Comparison of ENCODE assay signal across 8 cellular contexts in the genomic region with DNA sequence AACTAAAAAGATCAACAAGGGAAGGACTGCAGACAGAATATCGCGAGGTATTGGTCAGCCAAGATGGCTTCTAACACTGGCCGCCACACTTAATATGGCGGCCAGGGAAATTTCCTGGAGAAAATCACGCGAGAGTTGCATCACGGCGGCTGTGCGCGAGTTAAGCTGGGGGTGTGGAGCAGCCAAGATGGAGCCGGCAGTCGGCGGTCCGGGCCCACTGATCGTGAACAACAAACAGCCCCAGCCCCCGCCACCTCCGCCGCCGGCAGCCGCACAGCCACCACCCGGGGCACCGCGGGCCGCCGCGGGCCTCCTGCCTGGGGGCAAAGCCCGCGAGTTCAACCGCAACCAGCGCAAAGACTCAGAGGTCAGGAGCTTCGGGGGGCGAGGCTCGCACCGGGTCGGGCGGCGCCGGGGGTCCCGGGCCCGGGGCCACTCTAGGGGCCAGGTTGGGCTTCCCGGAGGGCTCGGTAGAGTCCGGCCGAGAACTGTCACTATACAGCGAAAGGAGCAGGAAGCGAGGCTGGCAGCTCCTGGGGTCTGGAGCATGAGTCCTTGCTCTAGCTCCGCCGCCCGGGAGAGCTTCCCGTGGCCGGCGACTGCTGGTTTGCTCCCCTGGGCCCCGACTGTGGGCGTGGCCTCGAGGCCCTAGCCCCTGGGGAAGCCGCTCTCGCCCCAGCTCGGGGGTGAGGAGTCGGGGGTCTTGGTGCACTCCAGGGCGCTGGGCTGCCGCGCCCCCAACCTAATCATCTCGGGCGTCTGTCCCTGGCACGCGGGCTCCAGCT. TPM values are rescaled to one million over a fixed set of nuclear protein-coding genes. Genes with fewer than 3 reads are reported as not detected.
DNase-seq lines count a peak whose midpoint lies in the region; ATAC-seq and TF ChIP-seq lines count a peak whose summit lies in the region.

A gene with protein sequence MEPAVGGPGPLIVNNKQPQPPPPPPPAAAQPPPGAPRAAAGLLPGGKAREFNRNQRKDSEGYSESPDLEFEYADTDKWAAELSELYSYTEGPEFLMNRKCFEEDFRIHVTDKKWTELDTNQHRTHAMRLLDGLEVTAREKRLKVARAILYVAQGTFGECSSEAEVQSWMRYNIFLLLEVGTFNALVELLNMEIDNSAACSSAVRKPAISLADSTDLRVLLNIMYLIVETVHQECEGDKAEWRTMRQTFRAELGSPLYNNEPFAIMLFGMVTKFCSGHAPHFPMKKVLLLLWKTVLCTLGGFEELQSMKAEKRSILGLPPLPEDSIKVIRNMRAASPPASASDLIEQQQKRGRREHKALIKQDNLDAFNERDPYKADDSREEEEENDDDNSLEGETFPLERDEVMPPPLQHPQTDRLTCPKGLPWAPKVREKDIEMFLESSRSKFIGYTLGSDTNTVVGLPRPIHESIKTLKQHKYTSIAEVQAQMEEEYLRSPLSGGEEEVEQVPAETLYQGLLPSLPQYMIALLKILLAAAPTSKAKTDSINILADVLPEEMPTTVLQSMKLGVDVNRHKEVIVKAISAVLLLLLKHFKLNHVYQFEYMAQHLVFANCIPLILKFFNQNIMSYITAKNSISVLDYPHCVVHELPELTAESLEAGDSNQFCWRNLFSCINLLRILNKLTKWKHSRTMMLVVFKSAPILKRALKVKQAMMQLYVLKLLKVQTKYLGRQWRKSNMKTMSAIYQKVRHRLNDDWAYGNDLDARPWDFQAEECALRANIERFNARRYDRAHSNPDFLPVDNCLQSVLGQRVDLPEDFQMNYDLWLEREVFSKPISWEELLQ (plus strand): TSS at position 174 of the 785 bp plus-strand sequence. CDS start 14 bp downstream, at position 188.

- H3K4me1 ChIP-seq in right cardiac atrium (ENCODE audit: control insufficient read depth, insufficient read depth, low read length), result no peaks in the 10 kb centered on the region
- H3K4me1 ChIP-seq in vagina, result peaks cover 26% of the 10 kb centered on the region

- intact Hi-C loops in right cardiac atrium (cut with DNase I), result no loop called here
- intact Hi-C loops in vagina (cut with DNase I), result no loop called here

- TF ChIP-seq CTCF in vagina (IDR thresholded peaks at IDR 0.05), result peak in 1 of 3 experiments; percentile 20

- H3K9me3 ChIP-seq in right cardiac atrium (ENCODE audit: control insufficient read depth, low read length), result no peaks in the 10 kb centered on the region
- H3K9me3 ChIP-seq in vagina, result no peaks in the 10 kb centered on the region

- under 1% methylated on average over 66 of the region's 66 CpGs for WGBS in right cardiac atrium

- peak within 1 kb of the TSS; percentile 95 for H3K4me3 ChIP-seq in right cardiac atrium (ENCODE audit: low read length)
- H3K4me3 ChIP-seq in vagina, result peak within 1 kb of the TSS; percentile 71 to 98

- H3K36me3 ChIP-seq in vagina, result peaks cover 0 to 16% of the 10 kb centered on the region in 2 donors

- H3K27me3 ChIP-seq in right cardiac atrium (ENCODE audit: control insufficient read depth, insufficient read depth), result no peaks in the 10 kb centered on the region
- H3K27me3 ChIP-seq in vagina, result no peaks in the 10 kb centered on the region

- peak within 1 kb of the TSS; percentile 93 for H3K27ac ChIP-seq in angular gyrus (ENCODE audit: low read depth, low read length)
- H3K27ac ChIP-seq in right cardiac atrium (ENCODE audit: low read length), result peak within 1 kb of the TSS; percentile 91
- H3K27ac ChIP-seq in vagina, result peak within 1 kb of the TSS; percentile 95

- TF ChIP-seq POLR2A in GM15510 (IDR thresholded peaks at IDR 0.05; ENCODE audit: borderline replicate concordance, extremely low read depth, insufficient read length) (peak; percentile 79), vagina (IDR thresholded peaks at IDR 0.05) (peak in 1 of 2 donors; percentile 37)

- DNase-seq in NCI-H187 (lab: John Stamatoyannopoulos, UW), result peak; percentile 91 to 92
- DNase-seq in T-helper 2 cell, result peak; percentile 71 to 98 (median 89)
- peak; percentile 93 to 96 (median 96) for DNase-seq in right cardiac atrium
- DNase-seq in putamen (ENCODE audit: low spot score), result peak; percentile 94
- peak in 1 of 2 donors; percentile 96 for DNase-seq in vagina (ENCODE audit: extremely low spot score in 2 of 2)

- ATAC-seq in HG02885 (IDR thresholded peaks at IDR 0.05; ENCODE audit: poor library complexity, unreplicated experiment), result peak; percentile 89
- ATAC-seq in right cardiac atrium, result peak; percentile 96

RNA-seq across cellular contexts. Expression of the gene that starts here (rescaled TPM):
- total RNA-seq in right cardiac atrium (10 to 100 TPM; 17.9 to 20.5 (median 18.8) TPM), vagina (40.8 TPM)
- polyA plus RNA-seq in right cardiac atrium, result 10.8 TPM
